In the genomic region with DNA sequence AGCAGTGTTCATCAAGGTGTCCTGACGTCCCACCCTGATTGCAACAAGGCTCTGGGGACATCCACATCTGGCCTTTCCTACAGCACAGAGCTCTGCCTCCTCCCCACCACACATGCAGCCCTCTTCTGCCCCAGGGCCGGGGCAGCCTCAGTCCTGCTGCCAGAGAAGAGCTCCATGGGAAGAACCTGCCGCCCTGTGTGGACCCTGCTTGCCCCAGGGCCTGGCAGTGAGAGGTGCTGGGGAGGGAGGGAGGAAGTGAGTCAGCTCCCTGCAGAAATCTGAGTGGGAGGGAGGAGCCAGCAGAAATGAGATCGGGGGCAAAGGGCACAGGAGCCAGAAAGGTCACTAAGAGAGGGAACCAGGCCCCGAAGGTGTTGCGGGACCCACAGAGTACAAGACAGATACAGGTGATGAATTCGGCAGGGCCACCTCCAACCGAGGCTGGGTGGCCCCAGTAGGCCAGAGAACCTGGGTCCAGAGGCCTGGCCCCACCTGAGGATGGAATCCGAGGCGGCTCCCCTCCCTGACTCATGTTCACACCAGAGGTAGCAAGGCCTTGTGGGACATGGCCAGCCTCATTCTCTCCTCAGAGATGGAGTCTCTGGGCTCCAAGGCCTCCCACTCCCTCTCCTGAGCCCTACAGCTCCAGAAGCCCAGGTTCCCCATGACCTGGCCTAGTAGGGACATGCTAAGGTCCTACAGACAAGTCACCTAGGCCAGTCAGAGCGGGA, we compare ENCODE assay signal across 1 cellular context.
TF ChIP-seq lines count a peak whose summit lies in the region.

No MANE protein-coding gene starts in this region.

TF ChIP-seq in A549, 52 proteins besides CTCF, POLR2A, EP300 and RAD21 (continued from another document):
- peak; percentile 20 for TF ChIP-seq MAFK (IDR thresholded peaks at IDR 0.05; ENCODE audit: partially characterized antibody)
- no peak for TF ChIP-seq FOSL2 (IDR thresholded peaks at IDR 0.05)
- TF ChIP-seq FOSL2 (CRISPR knock-in tag; IDR thresholded peaks at IDR 0.05): peak; percentile 81
- TF ChIP-seq HOXA7 (CRISPR knock-in tag; IDR thresholded peaks at IDR 0.05): no peak
- TF ChIP-seq MYC (IDR thresholded peaks at IDR 0.05; ENCODE audit: borderline replicate concordance, low read length): no peak
- 0 out of 3 replicates have a peak, but pooled peaks have one; percentile 22 for TF ChIP-seq SMC3 (IDR thresholded peaks at IDR 0.05)
- TF ChIP-seq RFX5 (IDR thresholded peaks at IDR 0.05): no peak
- TF ChIP-seq ELK1 (IDR thresholded peaks at IDR 0.05; ENCODE audit: low read depth, low read length): no peak
- TF ChIP-seq, protein P1, sequence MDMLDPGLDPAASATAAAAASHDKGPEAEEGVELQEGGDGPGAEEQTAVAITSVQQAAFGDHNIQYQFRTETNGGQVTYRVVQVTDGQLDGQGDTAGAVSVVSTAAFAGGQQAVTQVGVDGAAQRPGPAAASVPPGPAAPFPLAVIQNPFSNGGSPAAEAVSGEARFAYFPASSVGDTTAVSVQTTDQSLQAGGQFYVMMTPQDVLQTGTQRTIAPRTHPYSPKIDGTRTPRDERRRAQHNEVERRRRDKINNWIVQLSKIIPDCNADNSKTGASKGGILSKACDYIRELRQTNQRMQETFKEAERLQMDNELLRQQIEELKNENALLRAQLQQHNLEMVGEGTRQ (IDR thresholded peaks at IDR 0.05): no peak
- TF ChIP-seq TFCP2L1 (CRISPR knock-in tag; IDR thresholded peaks at IDR 0.05): no peak
- TF ChIP-seq GATA3 (IDR thresholded peaks at IDR 0.05; ENCODE audit: borderline replicate concordance): peak; percentile 12; the same call in 1 of the 2 replicates
- TF ChIP-seq EHF (CRISPR knock-in tag; IDR thresholded peaks at IDR 0.05): peak; percentile 90
- no peak for TF ChIP-seq MAZ (IDR thresholded peaks at IDR 0.05; ENCODE audit: borderline replicate concordance, low read depth, low read length)
- no peak for TF ChIP-seq CHD4 (IDR thresholded peaks at IDR 0.05; ENCODE audit: borderline replicate concordance)
- TF ChIP-seq EHMT2 (IDR thresholded peaks at IDR 0.05; ENCODE audit: low read depth): no peak
- TF ChIP-seq ZSCAN20 (CRISPR knock-in tag; IDR thresholded peaks at IDR 0.05): no peak
- TF ChIP-seq CBX8 (IDR thresholded peaks at IDR 0.05): no peak
- TF ChIP-seq, protein P2, sequence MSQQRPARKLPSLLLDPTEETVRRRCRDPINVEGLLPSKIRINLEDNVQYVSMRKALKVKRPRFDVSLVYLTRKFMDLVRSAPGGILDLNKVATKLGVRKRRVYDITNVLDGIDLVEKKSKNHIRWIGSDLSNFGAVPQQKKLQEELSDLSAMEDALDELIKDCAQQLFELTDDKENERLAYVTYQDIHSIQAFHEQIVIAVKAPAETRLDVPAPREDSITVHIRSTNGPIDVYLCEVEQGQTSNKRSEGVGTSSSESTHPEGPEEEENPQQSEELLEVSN (IDR thresholded peaks at IDR 0.05; ENCODE audit: borderline replicate concordance, low read depth): peak; percentile 85; the same call in 1 of the 2 replicates
- no peak for TF ChIP-seq HES2 (IDR thresholded peaks at IDR 0.05)
- TF ChIP-seq ZNF302 (CRISPR knock-in tag; IDR thresholded peaks at IDR 0.05): no peak
- no peak for TF ChIP-seq KDM1A (IDR thresholded peaks at IDR 0.05; ENCODE audit: low read depth)
- no peak for TF ChIP-seq NFE2L2 (conservative IDR thresholded peaks at IDR 0.05; ENCODE audit: low read length)
- TF ChIP-seq ESRRA (IDR thresholded peaks at IDR 0.05; ENCODE audit: borderline replicate concordance, low read length): no peak
- peak; percentile 55 for TF ChIP-seq FOXS1 (CRISPR knock-in tag; IDR thresholded peaks at IDR 0.05)
- TF ChIP-seq ZC3H11A (IDR thresholded peaks at IDR 0.05): no peak
- TF ChIP-seq, protein P3, sequence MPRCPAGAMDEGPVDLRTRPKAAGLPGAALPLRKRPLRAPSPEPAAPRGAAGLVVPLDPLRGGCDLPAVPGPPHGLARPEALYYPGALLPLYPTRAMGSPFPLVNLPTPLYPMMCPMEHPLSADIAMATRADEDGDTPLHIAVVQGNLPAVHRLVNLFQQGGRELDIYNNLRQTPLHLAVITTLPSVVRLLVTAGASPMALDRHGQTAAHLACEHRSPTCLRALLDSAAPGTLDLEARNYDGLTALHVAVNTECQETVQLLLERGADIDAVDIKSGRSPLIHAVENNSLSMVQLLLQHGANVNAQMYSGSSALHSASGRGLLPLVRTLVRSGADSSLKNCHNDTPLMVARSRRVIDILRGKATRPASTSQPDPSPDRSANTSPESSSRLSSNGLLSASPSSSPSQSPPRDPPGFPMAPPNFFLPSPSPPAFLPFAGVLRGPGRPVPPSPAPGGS (IDR thresholded peaks at IDR 0.05): no peak
- TF ChIP-seq MAX (IDR thresholded peaks at IDR 0.05): peak; percentile 86
- TF ChIP-seq CEBPB (IDR thresholded peaks at IDR 0.05): no peak
- peak; percentile 54; the same call in 1 of the 2 replicates for TF ChIP-seq JUNB (IDR thresholded peaks at IDR 0.05)
- no peak; the same call in 1 of the 2 replicates for TF ChIP-seq RARB (CRISPR knock-in tag; IDR thresholded peaks at IDR 0.05)
- no peak for TF ChIP-seq SREBF2 (IDR thresholded peaks at IDR 0.05)
- TF ChIP-seq HOXB5 (CRISPR knock-in tag; IDR thresholded peaks at IDR 0.05): peak; percentile 90
- 0 out of 2 replicates have a peak, but pooled peaks have one; percentile 44 for TF ChIP-seq TP53 (CRISPR knock-in tag; IDR thresholded peaks at IDR 0.05)
- no peak for TF ChIP-seq CBX2 (IDR thresholded peaks at IDR 0.05; ENCODE audit: borderline replicate concordance, low read depth)
- peak in 1 of 2 experiments; percentile 78; a peak in 3 of 5 replicates for TF ChIP-seq JUN (IDR thresholded peaks at IDR 0.05)
- TF ChIP-seq NR3C1 (IDR thresholded peaks at IDR 0.05): no peak
- peak; percentile 54; the same call in 1 of the 2 replicates for TF ChIP-seq HMGXB4 (CRISPR knock-in tag; IDR thresholded peaks at IDR 0.05; ENCODE audit: borderline replicate concordance)
- TF ChIP-seq ATOH8 (CRISPR knock-in tag; IDR thresholded peaks at IDR 0.05; ENCODE audit: low read depth): peak; percentile 92; the same call in 1 of the 2 replicates
